In the genomic region with DNA sequence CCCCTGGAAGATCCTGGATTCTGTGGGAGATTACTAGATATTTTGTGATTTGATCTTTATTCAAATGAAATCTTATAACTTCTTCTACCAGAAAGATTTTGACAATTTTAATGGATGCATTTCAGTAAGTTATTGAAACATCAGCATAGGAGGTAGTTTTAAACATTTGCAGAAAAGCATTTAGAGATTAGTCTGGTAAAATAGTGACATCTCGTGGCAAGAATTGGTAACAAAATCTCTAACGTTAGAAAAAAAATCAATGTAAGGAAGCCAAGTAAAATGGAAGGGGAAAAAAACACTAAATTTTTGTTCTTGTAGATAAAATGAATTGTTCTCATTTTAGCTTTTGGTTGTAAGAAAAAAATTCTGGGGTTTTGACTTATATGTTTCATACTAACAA, we compare ENCODE assay signal across 7 cellular contexts.
DNase-seq lines count a peak whose midpoint lies in the region; ATAC-seq and TF ChIP-seq lines count a peak whose summit lies in the region.

No MANE protein-coding gene starts in this region.

- H3K9me3 ChIP-seq in osteoblast (ENCODE audit: low read depth, low read length) (no peaks in the 10 kb centered on the region), aorta (ENCODE audit: control insufficient read depth, low read length) (no peaks in the 10 kb centered on the region)

- H3K4me3 ChIP-seq in GM12865 (ENCODE audit: low read depth, low read length) (no peak overlapping the region), osteoblast (ENCODE audit: insufficient read depth, low read length) (no peak overlapping the region), aorta (ENCODE audit: low read length in 2 of 2) (no peak overlapping the region)

- WGBS in aorta, 2 donors, result 0% methylated on average over 2 of the region's 2 CpGs

- peak; percentile 21 for TF ChIP-seq CTCF in GM12865 (IDR thresholded peaks at IDR 0.05; ENCODE audit: insufficient read depth, low read depth, low read length, missing control alignments)
- TF ChIP-seq CTCF in osteoblast (IDR thresholded peaks at IDR 0.05; ENCODE audit: extremely low read depth, low read depth, low read length), result peak; percentile 54

- H2AFZ ChIP-seq in osteoblast (ENCODE audit: low read length), result no peak overlapping the region

- no peaks in the 10 kb centered on the region for H3K79me2 ChIP-seq in osteoblast (ENCODE audit: insufficient read depth, low read length)

- H3K27ac ChIP-seq in osteoblast (ENCODE audit: low read depth, low read length) (no peak overlapping the region), aorta (ENCODE audit: low read depth in 1 of 2, low read length in 2 of 2) (no peak overlapping the region)

- no peaks in the 10 kb centered on the region for H4K20me1 ChIP-seq in osteoblast (ENCODE audit: insufficient read depth, low read length)

- no peak overlapping the region for H3K4me2 ChIP-seq in osteoblast (ENCODE audit: insufficient read depth, low read length)

- H3K4me1 ChIP-seq in osteoblast (ENCODE audit: insufficient read depth, low read length), result no peaks in the 10 kb centered on the region
- H3K4me1 ChIP-seq in aorta (ENCODE audit: control insufficient read depth in 1 of 2, insufficient read depth in 2 of 2, low read length in 2 of 2), result no peaks in the 10 kb centered on the region

- intact Hi-C loops in aorta (cut with DNase I), result loop anchor here in 1 of 2 donors (5.0 kb wide), 1 partner anchor 232 kb away; no protein-coding TSS in a partner anchor

- H3K36me3 ChIP-seq in osteoblast (ENCODE audit: insufficient read depth, low read length) (no peaks in the 10 kb centered on the region), aorta (ENCODE audit: control insufficient read depth in 1 of 2, insufficient read depth in 2 of 2, low read length in 1 of 2) (no peaks in the 10 kb centered on the region)

- no peak for ATAC-seq in HG02759 (IDR thresholded peaks at IDR 0.05; ENCODE audit: unreplicated experiment)
- ATAC-seq in activated CD4-positive, CD25-positive, alpha-beta regulatory T cell treated with anti-CD3 and anti-CD28 coated beads, Interleukin-2, amount 50 U/mL, for 24 hours, result no peak
- no peak for ATAC-seq in aorta (ENCODE audit: low FRiP score)

- H3K27me3 ChIP-seq in osteoblast (ENCODE audit: insufficient read depth, low read length) (peaks cover 6% of the 10 kb centered on the region), aorta (ENCODE audit: control insufficient read depth in 1 of 2, insufficient read depth in 2 of 2, low read length in 1 of 2) (no peaks in the 10 kb centered on the region)

- peak; percentile 41 for DNase-seq in GM12865 (ENCODE audit: low read depth)
- peak; percentile 39 for DNase-seq in NCI-H1694 (lab: John Stamatoyannopoulos, UW)
- peak; percentile 1 for DNase-seq in cerebellum (ENCODE audit: low spot score)
- DNase-seq in osteoblast (ENCODE audit: insufficient read length, low spot score, missing footprints), result peak; percentile 39
- DNase-seq in aorta, result no peak

Comparison
In these comparisons a context has a peak if more than half of its experiments do, and no peak if none do; other contexts are left out.
1. DNase-seq: peak in GM12865 (single experiment), NCI-H1694 (single experiment), cerebellum (single experiment) and osteoblast (single experiment); none in aorta (0 of 2).